Comparison of ENCODE assay signal across 8 cellular contexts in genomic region chr10:3805227-3805790, GRCh38. TPM values are rescaled to one million over a fixed set of nuclear protein-coding genes. Genes with fewer than 3 reads are reported as not detected.
DNase-seq lines count a peak whose midpoint lies in the region; ATAC-seq and TF ChIP-seq lines count a peak whose summit lies in the region.

No MANE protein-coding gene starts in this region.

- H3K4me1 ChIP-seq in duodenal mucosa (ENCODE audit: control insufficient read depth in 1 of 2, insufficient read depth in 2 of 2, low read length in 2 of 2): peaks cover 43 to 62% of the 10 kb centered on the region in 2 donors
- peaks cover 52% of the 10 kb centered on the region for H3K4me1 ChIP-seq in osteoblast (ENCODE audit: insufficient read depth, low read length)

- H3K27me3 ChIP-seq in duodenal mucosa (ENCODE audit: control insufficient read depth in 1 of 2, insufficient read depth in 2 of 2, low read length in 2 of 2): no peaks in the 10 kb centered on the region
- H3K27me3 ChIP-seq in osteoblast (ENCODE audit: insufficient read depth, low read length): no peaks in the 10 kb centered on the region

- H3K27ac ChIP-seq in 22Rv1 (peak overlapping the region; percentile 75), duodenal mucosa (ENCODE audit: low read depth, low read length) (peak overlapping the region; percentile 77), osteoblast (ENCODE audit: low read depth, low read length) (peak overlapping the region; percentile 96)

- no peaks in the 10 kb centered on the region for H4K20me1 ChIP-seq in osteoblast (ENCODE audit: insufficient read depth, low read length)

- TF ChIP-seq CTCF in 22Rv1 (IDR thresholded peaks at IDR 0.05) (no peak), osteoblast (IDR thresholded peaks at IDR 0.05; ENCODE audit: extremely low read depth, low read depth, low read length) (no peak)

- peak overlapping the region in 1 of 2 donors; percentile 2 for H3K4me3 ChIP-seq in duodenal mucosa (ENCODE audit: low read depth in 1 of 2, low read length in 2 of 2)
- H3K4me3 ChIP-seq in osteoblast (ENCODE audit: insufficient read depth, low read length): peak overlapping the region; percentile 56

- ATAC-seq in GM18520 (IDR thresholded peaks at IDR 0.05; ENCODE audit: unreplicated experiment) (peak; percentile 40), HG03521 (IDR thresholded peaks at IDR 0.05; ENCODE audit: unreplicated experiment) (peak; percentile 39), GM21367 (IDR thresholded peaks at IDR 0.05; ENCODE audit: unreplicated experiment) (no peak)

- H3K9me3 ChIP-seq in duodenal mucosa (ENCODE audit: control insufficient read depth in 1 of 2, low read length in 2 of 2) (no peaks in the 10 kb centered on the region), osteoblast (ENCODE audit: low read depth, low read length) (no peaks in the 10 kb centered on the region)

- peak overlapping the region; percentile 74 for H3K4me2 ChIP-seq in osteoblast (ENCODE audit: insufficient read depth, low read length)

- H2AFZ ChIP-seq in osteoblast (ENCODE audit: low read length): no peak overlapping the region

- H3K36me3 ChIP-seq in duodenal mucosa (ENCODE audit: control insufficient read depth in 1 of 2, insufficient read depth in 2 of 2, low read length in 2 of 2) (no peaks in the 10 kb centered on the region), osteoblast (ENCODE audit: insufficient read depth, low read length) (no peaks in the 10 kb centered on the region)

- DNase-seq in T-helper 22 cell (ENCODE audit: low read depth) (peak; percentile 69), osteoblast (ENCODE audit: insufficient read length, low spot score, missing footprints) (no peak), hippocampal formation (lab: John Stamatoyannopoulos, UW) (no peak)

- H3K79me2 ChIP-seq in osteoblast (ENCODE audit: insufficient read depth, low read length): peaks cover 4% of the 10 kb centered on the region

- peak overlapping the region; percentile 48 to 71 for H3K9ac ChIP-seq in duodenal mucosa (ENCODE audit: low read depth in 1 of 2, low read length in 2 of 2)

RNA-seq across cellular contexts. Expression of gene KLF6, which starts 20.3 kb away (rescaled TPM):
- total RNA-seq in osteoblast: 50.1 and 52.1 TPM in 2 replicates
